In genomic region chr13:23610187-23610576, GRCh38 we compare ENCODE assay signal across 14 cellular contexts. TPM values are rescaled to one million over a fixed set of nuclear protein-coding genes. Genes with fewer than 3 reads are reported as not detected.
DNase-seq lines count a peak whose midpoint lies in the region; ATAC-seq and TF ChIP-seq lines count a peak whose summit lies in the region.
"Had no signal": no experiment of that assay in that cellular context is flagged by ENCODE, and none has a peak within 500 bp of the region (broad histone marks: within the 10 kb centered on the region; RNA-seq: fewer than 3 reads in every experiment).

No MANE protein-coding gene starts in this region.

- peak overlapping the region; percentile 63 for H3K4me3 ChIP-seq in CD4-positive, CD25-positive, alpha-beta regulatory T cell (ENCODE audit: low read depth, low read length)
- H3K4me3 ChIP-seq: neural progenitor cell had no signal

- peaks cover 17% of the 10 kb centered on the region for H3K27me3 Mint-ChIP-seq in CD4-positive, CD25-positive, alpha-beta regulatory T cell
- no peaks in the 10 kb centered on the region for H3K27me3 Mint-ChIP-seq in nephron progenitor cell (ENCODE audit: low read depth, poor library complexity)

- H3K9me3 Mint-ChIP-seq in CD4-positive, CD25-positive, alpha-beta regulatory T cell: peaks cover 0 to 2% (median 0%) of the 10 kb centered on the region in 7 donors
- no peaks in the 10 kb centered on the region for H3K9me3 Mint-ChIP-seq in nephron progenitor cell
- H3K9me3 Mint-ChIP-seq: activated T-helper 1 cell treated with anti-CD3 and anti-CD28 coated beads, Interleukin-12 subunit alpha, Interleukin-12 subunit beta, Interleukin-2, Interleukin-4 antibody, amounts not matched to agents 30 ng/mL and 10 ng/mL and 1 ng/mL, durations not matched to agents 14 hours and 24 hours and 36 hours; neural progenitor cell had no signal

- peak overlapping the region in 1 of 3 donors; percentile 33 for H3K27ac Mint-ChIP-seq in CD4-positive, CD25-positive, alpha-beta regulatory T cell
- peak overlapping the region; percentile 98 for H3K27ac Mint-ChIP-seq in nephron progenitor cell
- H3K27ac Mint-ChIP-seq: activated T-helper 1 cell treated with anti-CD3 and anti-CD28 coated beads, Interleukin-12 subunit alpha, Interleukin-12 subunit beta, Interleukin-2, Interleukin-4 antibody, amounts not matched to agents 30 ng/mL and 10 ng/mL and 1 ng/mL, durations not matched to agents 14 hours and 24 hours and 36 hours; neural progenitor cell had no signal

- no peak for ATAC-seq in CD4-positive, CD25-positive, alpha-beta regulatory T cell (ENCODE audit: low read depth in 2 of 2)
- ATAC-seq in HG02610 (IDR thresholded peaks at IDR 0.05; ENCODE audit: unreplicated experiment): peak; percentile 73

- H3K27ac ChIP-seq in CD4-positive, CD25-positive, alpha-beta regulatory T cell (ENCODE audit: insufficient read depth, low read length, poor library complexity, severe bottlenecking): no peak overlapping the region
- H3K27ac ChIP-seq: neural progenitor cell had no signal

- H3K4me1 Mint-ChIP-seq in CD4-positive, CD25-positive, alpha-beta regulatory T cell: peaks cover 0 to 27% (median 15%) of the 10 kb centered on the region in 4 donors
- peaks cover 72% of the 10 kb centered on the region for H3K4me1 Mint-ChIP-seq in nephron progenitor cell

- no peaks in the 10 kb centered on the region for H3K36me3 Mint-ChIP-seq in CD4-positive, CD25-positive, alpha-beta regulatory T cell
- H3K36me3 Mint-ChIP-seq in nephron progenitor cell (ENCODE audit: low read depth): peaks cover 48% of the 10 kb centered on the region

- no peak for TF ChIP-seq POLR2A in erythroblast (IDR thresholded peaks at IDR 0.05; ENCODE audit: low read length)

- no peak for DNase-seq in CD4-positive, CD25-positive, alpha-beta regulatory T cell
- DNase-seq in erythroblast (lab: John Stamatoyannopoulos, UW) (peak; percentile 29 to 50), nephron progenitor cell (no peak), iPS-NIHi11 (ENCODE audit: low spot score) (no peak), SKM-1 (lab: John Stamatoyannopoulos, UW; ENCODE audit: unreplicated experiment) (no peak), NCI-H146 treated with DMSO at 0.1 percent for 48 hours (lab: John Stamatoyannopoulos, UW; ENCODE audit: unreplicated experiment) (no peak)
- DNase-seq in activated T-cell treated with anti-CD3 and anti-CD28 coated beads, Interleukin-2, amount 50 U/mL, for 1 hour: no peak
- DNase-seq: DMS79 treated with DMSO at 0.1 percent for 48 hours; HCEC 1CT; Peyer's patch; stimulated activated CD8-positive, alpha-beta memory T cell treated with anti-CD3 and anti-CD28 coated beads, Interleukin-4, amount 100 ng/mL, for 48 hours had no signal

- H3K4me3 Mint-ChIP-seq in CD4-positive, CD25-positive, alpha-beta regulatory T cell: peak overlapping the region in 2 of 4 donors; percentile 7 to 86
- H3K4me3 Mint-ChIP-seq in nephron progenitor cell: peak overlapping the region; percentile 47
- H3K4me3 Mint-ChIP-seq: activated T-helper 1 cell treated with anti-CD3 and anti-CD28 coated beads, Interleukin-12 subunit alpha, Interleukin-12 subunit beta, Interleukin-2, Interleukin-4 antibody, amounts not matched to agents 30 ng/mL and 10 ng/mL and 1 ng/mL, durations not matched to agents 14 hours and 24 hours and 36 hours; neural progenitor cell had no signal

- H3K9me3 ChIP-seq in CD4-positive, CD25-positive, alpha-beta regulatory T cell (ENCODE audit: control insufficient read depth in 2 of 2, low read length in 2 of 2): no peaks in the 10 kb centered on the region
- H3K9me3 ChIP-seq: Peyer's patch had no signal

- H3K27me3 ChIP-seq in CD4-positive, CD25-positive, alpha-beta regulatory T cell (ENCODE audit: control insufficient read depth, insufficient read depth, low read length): peaks cover 5% of the 10 kb centered on the region
- H3K27me3 ChIP-seq: neural progenitor cell, Peyer's patch had no signal

- no peaks in the 10 kb centered on the region for H3K36me3 ChIP-seq in CD4-positive, CD25-positive, alpha-beta regulatory T cell (ENCODE audit: control insufficient read depth, insufficient read depth, low read length)
- H3K36me3 ChIP-seq: neural progenitor cell, Peyer's patch had no signal

- H3K4me1 ChIP-seq in CD4-positive, CD25-positive, alpha-beta regulatory T cell (ENCODE audit: control insufficient read depth, insufficient read depth, low read length, poor library complexity, severe bottlenecking): peaks cover 7% of the 10 kb centered on the region

- TF ChIP-seq CTCF in nephron progenitor cell (IDR thresholded peaks at IDR 0.05): no peak

RNA-seq across cellular contexts. Expression of gene TNFRSF19, which starts 40.0 kb away (rescaled TPM):
- total RNA-seq in CD4-positive, CD25-positive, alpha-beta regulatory T cell: 1.4 TPM
- polyA plus RNA-seq in CD4-positive, CD25-positive, alpha-beta regulatory T cell: 1 to 10 TPM; 1.3 to 5.6 (median 2.2) TPM
- total RNA-seq: activated T-helper 1 cell treated with anti-CD3 and anti-CD28 coated beads, Interleukin-12 subunit alpha, Interleukin-12 subunit beta, Interleukin-2, Interleukin-4 antibody, amounts not matched to agents 30 ng/mL and 10 ng/mL and 1 ng/mL, durations not matched to agents 14 hours and 24 hours and 36 hours had no signal

Comparison
In these comparisons a context has a peak if more than half of its experiments do, and no peak if none do; other contexts are left out.
1. DNase-seq: peak in erythroblast (2 of 2); none in CD4-positive, CD25-positive, alpha-beta regulatory T cell (0 of 3), nephron progenitor cell (single experiment), iPS-NIHi11 (single experiment), SKM-1 (single experiment), NCI-H146 treated with DMSO at 0.1 percent for 48 hours (single experiment) and activated T-cell treated with anti-CD3 and anti-CD28 coated beads, Interleukin-2, amount 50 U/mL, for 1 hour (single experiment).